8 cellular contexts compared by ENCODE assay signal in genomic region chr12:57765003-57765697, GRCh38.
A peak's percentile ranks its signal among the peaks of the same experiment; 100 is the strongest.
DNase-seq lines count a peak whose midpoint lies in the region; ATAC-seq and TF ChIP-seq lines count a peak whose summit lies in the region.

No MANE protein-coding gene starts in this region.

- H3K27me3 ChIP-seq in brain microvascular endothelial cell (replicated peaks), result peaks cover 27% of the 10 kb centered on the region

- H3K27ac ChIP-seq in brain microvascular endothelial cell, result no peak overlapping the region

- peaks cover 18% of the 10 kb centered on the region for H3K36me3 Mint-ChIP-seq in T-helper 1 cell treated with Interleukin-12 subunit alpha and Interleukin-12 subunit beta and Interleukin-4 antibody, amounts not matched to agents 30 μg/mL and 1 μg/mL, for 36 hours (ENCODE audit: low read depth)

- peak; percentile 51 for ATAC-seq in HG02938 (IDR thresholded peaks at IDR 0.05; ENCODE audit: unreplicated experiment)

- H3K36me3 ChIP-seq in brain microvascular endothelial cell (replicated peaks), result peaks cover 6% of the 10 kb centered on the region

- H3K4me1 Mint-ChIP-seq in T-helper 1 cell treated with Interleukin-12 subunit alpha and Interleukin-12 subunit beta and Interleukin-4 antibody, amounts not matched to agents 30 μg/mL and 1 μg/mL, for 36 hours (ENCODE audit: low read depth), result peaks cover 32% of the 10 kb centered on the region

- H3K4me3 ChIP-seq in brain microvascular endothelial cell (ENCODE audit: low read depth, low read length), result peak overlapping the region; percentile 39

- H3K4me3 Mint-ChIP-seq in T-helper 1 cell treated with Interleukin-12 subunit alpha and Interleukin-12 subunit beta and Interleukin-4 antibody, amounts not matched to agents 30 μg/mL and 1 μg/mL, for 36 hours, result peak overlapping the region; percentile 89

- in situ Hi-C loops in brain microvascular endothelial cell (cut with HindIII; ENCODE audit: low pct_ligation_motif_present, low sequenced_read_pairs), result no loop called here

- H3K27me3 Mint-ChIP-seq in T-helper 1 cell treated with Interleukin-12 subunit alpha and Interleukin-12 subunit beta and Interleukin-4 antibody, amounts not matched to agents 30 μg/mL and 1 μg/mL, for 36 hours (ENCODE audit: low read depth), result peaks cover 20% of the 10 kb centered on the region

- peak overlapping the region; percentile 73 for H3K27ac Mint-ChIP-seq in T-helper 1 cell treated with Interleukin-12 subunit alpha and Interleukin-12 subunit beta and Interleukin-4 antibody, amounts not matched to agents 30 μg/mL and 1 μg/mL, for 36 hours

- no peaks in the 10 kb centered on the region for H3K9me3 Mint-ChIP-seq in T-helper 1 cell treated with Interleukin-12 subunit alpha and Interleukin-12 subunit beta and Interleukin-4 antibody, amounts not matched to agents 30 μg/mL and 1 μg/mL, for 36 hours

- DNase-seq in NCI-H510A treated with DMSO at 0.1 percent for 48 hours (lab: John Stamatoyannopoulos, UW) (peak; percentile 47), NCI-H510A (lab: John Stamatoyannopoulos, UW) (no peak), brain microvascular endothelial cell (no peak), left kidney (ENCODE audit: low read depth, low spot score) (peak; percentile 71), NCI-H2196 treated with DMSO at 0.1 percent for 48 hours (lab: John Stamatoyannopoulos, UW; ENCODE audit: unreplicated experiment) (no peak)
- peak in 5 of 6 experiments; percentile 23 to 64 (median 41) for DNase-seq in stimulated activated naive CD4-positive, alpha-beta T cell (lab: John Stamatoyannopoulos, UW)

- TF ChIP-seq CTCF in brain microvascular endothelial cell (IDR thresholded peaks at IDR 0.05; ENCODE audit: low read depth, low read length, missing control alignments), result peak; percentile 62

Comparison
In these comparisons a context has a peak if more than half of its experiments do, and no peak if none do; other contexts are left out.
1. DNase-seq: peak in NCI-H510A treated with DMSO at 0.1 percent for 48 hours (single experiment), left kidney (single experiment) and stimulated activated naive CD4-positive, alpha-beta T cell (5 of 6); none in NCI-H510A (single experiment), brain microvascular endothelial cell (single experiment) and NCI-H2196 treated with DMSO at 0.1 percent for 48 hours (single experiment).